Comparison of ENCODE assay signal across 17 cellular contexts in genomic region chr1:25912076-25912831, GRCh38. TPM values are rescaled to one million over a fixed set of nuclear protein-coding genes. Genes with fewer than 3 reads are reported as not detected.
DNase-seq lines count a peak whose midpoint lies in the region; ATAC-seq and TF ChIP-seq lines count a peak whose summit lies in the region.
"Had no signal": no experiment of that assay in that cellular context is flagged by ENCODE, and none has a peak within 500 bp of the region (broad histone marks: within the 10 kb centered on the region; RNA-seq: fewer than 3 reads in every experiment).

No MANE protein-coding gene starts in this region.

- no peak for ATAC-seq in upper lobe of right lung
- no peak for ATAC-seq in GM21619 (IDR thresholded peaks at IDR 0.05; ENCODE audit: unreplicated experiment)
- ATAC-seq in esophagus mucosa: no peak
- ATAC-seq: left colon had no signal

- peak overlapping the region; percentile 35 for H3K4me2 ChIP-seq in osteoblast (ENCODE audit: insufficient read depth, low read length)

- intact Hi-C loops in upper lobe of right lung (cut with DNase I): no loop called here

- TF ChIP-seq CTCF in osteoblast (IDR thresholded peaks at IDR 0.05; ENCODE audit: extremely low read depth, low read depth, low read length) (no peak), upper lobe of right lung (IDR thresholded peaks at IDR 0.05) (no peak)

- no peaks in the 10 kb centered on the region for H3K36me3 ChIP-seq in osteoblast (ENCODE audit: insufficient read depth, low read length)
- no peaks in the 10 kb centered on the region for H3K36me3 ChIP-seq in upper lobe of right lung
- H3K36me3 ChIP-seq: cardiac muscle cell, heart right ventricle, thyroid gland had no signal

- no peak overlapping the region for H3K4me3 ChIP-seq in osteoblast (ENCODE audit: insufficient read depth, low read length)
- no peak overlapping the region for H3K4me3 ChIP-seq in upper lobe of right lung
- H3K4me3 ChIP-seq: cardiac muscle cell, heart right ventricle, thyroid gland had no signal

- H4K20me1 ChIP-seq in osteoblast (ENCODE audit: insufficient read depth, low read length): no peaks in the 10 kb centered on the region

- no peaks in the 10 kb centered on the region for H3K9me3 ChIP-seq in osteoblast (ENCODE audit: low read depth, low read length)
- H3K9me3 ChIP-seq in upper lobe of right lung: no peaks in the 10 kb centered on the region
- H3K9me3 ChIP-seq: heart right ventricle, thyroid gland had no signal

- peaks cover 22% of the 10 kb centered on the region for H3K4me1 ChIP-seq in osteoblast (ENCODE audit: insufficient read depth, low read length)
- no peaks in the 10 kb centered on the region for H3K4me1 ChIP-seq in upper lobe of right lung
- H3K4me1 ChIP-seq: thyroid gland had no signal

- H3K27ac ChIP-seq in osteoblast (ENCODE audit: low read depth, low read length) (peak overlapping the region; percentile 25), upper lobe of right lung (no peak overlapping the region)
- H3K27ac ChIP-seq: cardiac muscle cell, heart right ventricle, thyroid gland had no signal

- no peak overlapping the region for H2AFZ ChIP-seq in osteoblast (ENCODE audit: low read length)

- H3K27me3 ChIP-seq in osteoblast (ENCODE audit: insufficient read depth, low read length) (no peaks in the 10 kb centered on the region), upper lobe of right lung (no peaks in the 10 kb centered on the region)
- H3K27me3 ChIP-seq: cardiac muscle cell, heart right ventricle, thyroid gland had no signal

- DNase-seq in GM04503 (ENCODE audit: low read depth) (peak; percentile 59), RPMI7951 (ENCODE audit: low read depth) (peak; percentile 37), dermis blood vessel endothelial cell (peak; percentile 67), osteoblast (ENCODE audit: insufficient read length, low spot score, missing footprints) (no peak), upper lobe of right lung (no peak)
- DNase-seq: activated effector memory CD4-positive, alpha-beta T cell treated with anti-CD3 and anti-CD28 coated beads, Interleukin-2, amount 50 U/mL, for 16 hours; CD4-positive, alpha-beta memory T cell; heart right ventricle; left colon; naive B cell; NCI-H1092; NCI-H345; stimulated activated CD8-positive, alpha-beta memory T cell treated with anti-CD3 and anti-CD28 coated beads, Interleukin-4, amount 100 ng/mL, for 48 hours; thyroid gland had no signal

- H3K79me2 ChIP-seq in osteoblast (ENCODE audit: insufficient read depth, low read length): no peaks in the 10 kb centered on the region

RNA-seq across cellular contexts. Expression of gene STMN1, which starts 6.0 kb away (rescaled TPM):
- total RNA-seq in RPMI7951 (2014; rRNA removed; shearing (Covaris generic)): 341 and 495 TPM in 2 replicates
- 126 and 233 TPM in 2 replicates for total RNA-seq in dermis blood vessel endothelial cell
- total RNA-seq in osteoblast: 34.7 and 35.1 TPM in 2 replicates
- 42.5 TPM for total RNA-seq in upper lobe of right lung
- total RNA-seq in esophagus mucosa: 110 TPM

RNA-seq across cellular contexts. Expression of gene PAQR7, which starts 36.7 kb away (rescaled TPM):
- 3.2 and 5.0 TPM in 2 replicates for total RNA-seq in RPMI7951 (2014; rRNA removed; shearing (Covaris generic))
- total RNA-seq in dermis blood vessel endothelial cell: 7.2 and 9.0 TPM in 2 replicates
- 9.8 and 11.2 TPM in 2 replicates for total RNA-seq in osteoblast
- 10.8 TPM for total RNA-seq in upper lobe of right lung
- total RNA-seq in esophagus mucosa: 11.1 TPM

RNA-seq across cellular contexts. Expression of gene AUNIP, which starts 53.0 kb away (rescaled TPM):
- total RNA-seq in RPMI7951 (2014; rRNA removed; shearing (Covaris generic)): 8.7 and 10.0 TPM in 2 replicates
- total RNA-seq in dermis blood vessel endothelial cell: 2.0 and 5.2 TPM in 2 replicates
- total RNA-seq in osteoblast: 0.72 and 0.88 TPM in 2 replicates
- total RNA-seq in upper lobe of right lung: not detected
- 3.3 TPM for total RNA-seq in esophagus mucosa
- total RNA-seq: CD4-positive, alpha-beta memory T cell; thyroid gland had no signal

Comparison
In these comparisons a context has a peak if more than half of its experiments do, and no peak if none do; other contexts are left out.
1. DNase-seq: peak in GM04503 (single experiment), RPMI7951 (single experiment) and dermis blood vessel endothelial cell (single experiment); none in osteoblast (single experiment) and upper lobe of right lung (single experiment).